2 cellular contexts compared by ENCODE assay signal in genomic region chr13:84590663-84591062, GRCh38.
TF ChIP-seq lines count a peak whose summit lies in the region.

No MANE protein-coding gene starts in this region.

TF ChIP-seq in GM23338, 12 proteins besides CTCF, POLR2A, EP300 and RAD21:
- TF ChIP-seq EZH2phosphoT487 (IDR thresholded peaks at IDR 0.05; ENCODE audit: unreplicated experiment) (no peak), ZNF462 (CRISPR knock-in tag; IDR thresholded peaks at IDR 0.05) (no peak), ZNF114 (CRISPR knock-in tag; IDR thresholded peaks at IDR 0.05) (no peak), POLR2AphosphoS5 (IDR thresholded peaks at IDR 0.05; ENCODE audit: low read depth) (no peak), ZNF331 (CRISPR knock-in tag; IDR thresholded peaks at IDR 0.05; ENCODE audit: low read depth) (no peak), STAT1 (IDR thresholded peaks at IDR 0.05; ENCODE audit: unreplicated experiment) (no peak), NANOG (IDR thresholded peaks at IDR 0.05; ENCODE audit: borderline replicate concordance) (no peak; the same call in 1 of the 2 replicates), JUNB (IDR thresholded peaks at IDR 0.05; ENCODE audit: unreplicated experiment) (no peak), CREB1 (CRISPR knock-in tag; IDR thresholded peaks at IDR 0.05; ENCODE audit: low read depth) (no peak)
- TF ChIP-seq, protein P1, sequence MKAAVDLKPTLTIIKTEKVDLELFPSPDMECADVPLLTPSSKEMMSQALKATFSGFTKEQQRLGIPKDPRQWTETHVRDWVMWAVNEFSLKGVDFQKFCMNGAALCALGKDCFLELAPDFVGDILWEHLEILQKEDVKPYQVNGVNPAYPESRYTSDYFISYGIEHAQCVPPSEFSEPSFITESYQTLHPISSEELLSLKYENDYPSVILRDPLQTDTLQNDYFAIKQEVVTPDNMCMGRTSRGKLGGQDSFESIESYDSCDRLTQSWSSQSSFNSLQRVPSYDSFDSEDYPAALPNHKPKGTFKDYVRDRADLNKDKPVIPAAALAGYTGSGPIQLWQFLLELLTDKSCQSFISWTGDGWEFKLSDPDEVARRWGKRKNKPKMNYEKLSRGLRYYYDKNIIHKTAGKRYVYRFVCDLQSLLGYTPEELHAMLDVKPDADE (IDR thresholded peaks at IDR 0.05) = no peak
- TF ChIP-seq, protein P2, sequence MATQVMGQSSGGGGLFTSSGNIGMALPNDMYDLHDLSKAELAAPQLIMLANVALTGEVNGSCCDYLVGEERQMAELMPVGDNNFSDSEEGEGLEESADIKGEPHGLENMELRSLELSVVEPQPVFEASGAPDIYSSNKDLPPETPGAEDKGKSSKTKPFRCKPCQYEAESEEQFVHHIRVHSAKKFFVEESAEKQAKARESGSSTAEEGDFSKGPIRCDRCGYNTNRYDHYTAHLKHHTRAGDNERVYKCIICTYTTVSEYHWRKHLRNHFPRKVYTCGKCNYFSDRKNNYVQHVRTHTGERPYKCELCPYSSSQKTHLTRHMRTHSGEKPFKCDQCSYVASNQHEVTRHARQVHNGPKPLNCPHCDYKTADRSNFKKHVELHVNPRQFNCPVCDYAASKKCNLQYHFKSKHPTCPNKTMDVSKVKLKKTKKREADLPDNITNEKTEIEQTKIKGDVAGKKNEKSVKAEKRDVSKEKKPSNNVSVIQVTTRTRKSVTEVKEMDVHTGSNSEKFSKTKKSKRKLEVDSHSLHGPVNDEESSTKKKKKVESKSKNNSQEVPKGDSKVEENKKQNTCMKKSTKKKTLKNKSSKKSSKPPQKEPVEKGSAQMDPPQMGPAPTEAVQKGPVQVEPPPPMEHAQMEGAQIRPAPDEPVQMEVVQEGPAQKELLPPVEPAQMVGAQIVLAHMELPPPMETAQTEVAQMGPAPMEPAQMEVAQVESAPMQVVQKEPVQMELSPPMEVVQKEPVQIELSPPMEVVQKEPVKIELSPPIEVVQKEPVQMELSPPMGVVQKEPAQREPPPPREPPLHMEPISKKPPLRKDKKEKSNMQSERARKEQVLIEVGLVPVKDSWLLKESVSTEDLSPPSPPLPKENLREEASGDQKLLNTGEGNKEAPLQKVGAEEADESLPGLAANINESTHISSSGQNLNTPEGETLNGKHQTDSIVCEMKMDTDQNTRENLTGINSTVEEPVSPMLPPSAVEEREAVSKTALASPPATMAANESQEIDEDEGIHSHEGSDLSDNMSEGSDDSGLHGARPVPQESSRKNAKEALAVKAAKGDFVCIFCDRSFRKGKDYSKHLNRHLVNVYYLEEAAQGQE (IDR thresholded peaks at IDR 0.05; ENCODE audit: unreplicated experiment) = no peak
TF ChIP-seq in GM23338: peak in this region for 0.

TF ChIP-seq in H1, 55 proteins besides CTCF, POLR2A, EP300 and RAD21:
- TF ChIP-seq, protein P3, sequence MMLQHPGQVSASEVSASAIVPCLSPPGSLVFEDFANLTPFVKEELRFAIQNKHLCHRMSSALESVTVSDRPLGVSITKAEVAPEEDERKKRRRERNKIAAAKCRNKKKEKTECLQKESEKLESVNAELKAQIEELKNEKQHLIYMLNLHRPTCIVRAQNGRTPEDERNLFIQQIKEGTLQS (IDR thresholded peaks at IDR 0.05; ENCODE audit: insufficient read depth, low read depth, low read length) = no peak
- TF ChIP-seq CHD1 (IDR thresholded peaks at IDR 0.05; ENCODE audit: low read depth, low read length) (no peak), ZNF274 (IDR thresholded peaks at IDR 0.05; ENCODE audit: borderline replicate concordance, extremely low read depth, low read length) (no peak), CHD7 (IDR thresholded peaks at IDR 0.05; ENCODE audit: insufficient replicate concordance, low read length) (peak; percentile 38)
